Comparison of ENCODE assay signal across 8 cellular contexts in genomic region chr1:109912873-109913272, GRCh38. TPM values are rescaled to one million over a fixed set of nuclear protein-coding genes. Genes with fewer than 3 reads are reported as not detected.
DNase-seq lines count a peak whose midpoint lies in the region; ATAC-seq and TF ChIP-seq lines count a peak whose summit lies in the region.

No MANE protein-coding gene starts in this region.

- H3K27ac ChIP-seq in cingulate gyrus (ENCODE audit: low read depth, low read length) (peak overlapping the region; percentile 63), muscle layer of duodenum (ENCODE audit: low read length) (peak overlapping the region; percentile 56)

- peaks cover 45% of the 10 kb centered on the region for H3K27me3 Mint-ChIP-seq in activated naive CD4-positive, alpha-beta T cell treated with anti-CD3 and anti-CD28 coated beads, Interleukin-2, amount 10 ng/mL, durations not matched to agents 7 days and 5 days
- H3K27me3 Mint-ChIP-seq in type B pancreatic cell: peaks cover 24% of the 10 kb centered on the region

- H3K27ac Mint-ChIP-seq in activated naive CD4-positive, alpha-beta T cell treated with anti-CD3 and anti-CD28 coated beads, Interleukin-2, amount 10 ng/mL, durations not matched to agents 7 days and 5 days: peak overlapping the region; percentile 78
- peak overlapping the region; percentile 22 for H3K27ac Mint-ChIP-seq in type B pancreatic cell

- ATAC-seq in HG03432 (IDR thresholded peaks at IDR 0.05; ENCODE audit: unreplicated experiment): no peak

- peak overlapping the region; percentile 70 to 96 for H3K4me3 ChIP-seq in muscle layer of duodenum (ENCODE audit: low read depth in 1 of 2, low read length in 2 of 2)

- peaks cover 23 to 24% of the 10 kb centered on the region in 2 donors for H3K36me3 ChIP-seq in muscle layer of duodenum (ENCODE audit: control insufficient read depth in 1 of 2, insufficient read depth in 2 of 2, low read length in 2 of 2)

- peaks cover 37% of the 10 kb centered on the region for H3K36me3 Mint-ChIP-seq in activated naive CD4-positive, alpha-beta T cell treated with anti-CD3 and anti-CD28 coated beads, Interleukin-2, amount 10 ng/mL, durations not matched to agents 7 days and 5 days
- peaks cover 11% of the 10 kb centered on the region for H3K36me3 Mint-ChIP-seq in type B pancreatic cell

- peaks cover 7 to 37% of the 10 kb centered on the region in 2 donors for H3K4me1 ChIP-seq in muscle layer of duodenum (ENCODE audit: control insufficient read depth in 1 of 2, insufficient read depth in 2 of 2, low read length in 2 of 2)

- H3K4me3 Mint-ChIP-seq in activated naive CD4-positive, alpha-beta T cell treated with anti-CD3 and anti-CD28 coated beads, Interleukin-2, amount 10 ng/mL, durations not matched to agents 7 days and 5 days: peak overlapping the region; percentile 86
- peak overlapping the region; percentile 90 for H3K4me3 Mint-ChIP-seq in type B pancreatic cell

- no peak for DNase-seq in activated naive CD4-positive, alpha-beta T cell treated with anti-CD3 and anti-CD28 coated beads, Interleukin-2, amount 10 ng/mL, durations not matched to agents 7 days and 5 days
- no peak for DNase-seq in activated naive CD4-positive, alpha-beta T cell treated with anti-CD3 and anti-CD28 coated beads, Interleukin-2, amount 50 U/mL, for 16 hours
- DNase-seq in type B pancreatic cell (ENCODE audit: extremely low spot score, unreplicated experiment) (no peak), NCI-H345 (lab: John Stamatoyannopoulos, UW) (no peak)
- no peak for DNase-seq in activated effector memory CD4-positive, alpha-beta T cell treated with anti-CD3 and anti-CD28 coated beads, Interleukin-2, amount 50 U/mL, for 16 hours

- TF ChIP-seq CTCF in type B pancreatic cell (conservative IDR thresholded peaks at IDR 0.05): no peak

- no peaks in the 10 kb centered on the region for H3K9me3 ChIP-seq in muscle layer of duodenum (ENCODE audit: control insufficient read depth in 1 of 2, low read length in 2 of 2)

- peaks cover 60% of the 10 kb centered on the region for H3K4me1 Mint-ChIP-seq in activated naive CD4-positive, alpha-beta T cell treated with anti-CD3 and anti-CD28 coated beads, Interleukin-2, amount 10 ng/mL, durations not matched to agents 7 days and 5 days
- H3K4me1 Mint-ChIP-seq in type B pancreatic cell (ENCODE audit: unreplicated experiment): peaks cover 32% of the 10 kb centered on the region

- H3K27me3 ChIP-seq in muscle layer of duodenum (ENCODE audit: low read depth, low read length): no peaks in the 10 kb centered on the region

- CTCF ChIA-PET in activated naive CD4-positive, alpha-beta T cell treated with anti-CD3 and anti-CD28 coated beads, Interleukin-2, amount 10 ng/mL, durations not matched to agents 7 days and 5 days (lab: Charles Lee): interaction anchor here (1.4 to 3.7 kb wide), 3 partner anchors 72 to 136 kb away, joined by 6 to 16 read pairs (median 7); partner anchors contain the start of gene AHCYL1

- H3K9me3 Mint-ChIP-seq in activated naive CD4-positive, alpha-beta T cell treated with anti-CD3 and anti-CD28 coated beads, Interleukin-2, amount 10 ng/mL, durations not matched to agents 7 days and 5 days: no peaks in the 10 kb centered on the region
- H3K9me3 Mint-ChIP-seq in type B pancreatic cell: no peaks in the 10 kb centered on the region

RNA-seq across cellular contexts. Expression of gene CSF1, which starts 2.2 kb away (rescaled TPM):
- 10.9 and 15.2 TPM in 2 replicates for total RNA-seq in type B pancreatic cell (ENCODE audit: low replicate concordance)
